In genomic region chr1:209755926-209756607, GRCh38 we compare ENCODE assay signal across 8 cellular contexts.
DNase-seq lines count a peak whose midpoint lies in the region; ATAC-seq and TF ChIP-seq lines count a peak whose summit lies in the region.

TRAF3IP3 (plus strand) TSS chr1:209756053; CDS start chr1:209760040, 3,987 bp downstream.

- peak within 1 kb of the TSS; percentile 84 for H2AFZ ChIP-seq in SU-DHL-6 (ENCODE audit: low read depth, low read length, severe bottlenecking)

- no peaks in the 10 kb centered on the region for H3K9me2 ChIP-seq in SU-DHL-6 (replicated peaks; ENCODE audit: insufficient read depth, low read length)

- H4K20me1 ChIP-seq in SU-DHL-6 (ENCODE audit: low read depth, low read length): no peaks in the 10 kb centered on the region

- H3K4me3 ChIP-seq in SU-DHL-6 (ENCODE audit: insufficient read depth, low read length, poor library complexity, severe bottlenecking) (peak within 1 kb of the TSS; percentile 62), skin epidermis (peak within 1 kb of the TSS; percentile 10 to 36 (median 25))

- no peaks in the 10 kb centered on the region for H3K36me3 ChIP-seq in SU-DHL-6 (ENCODE audit: low read length)

- no peak for TF ChIP-seq CTCF in SU-DHL-6 (IDR thresholded peaks at IDR 0.05; ENCODE audit: insufficient read depth, low read length, poor library complexity, severe bottlenecking)

- ATAC-seq in GM18858 (IDR thresholded peaks at IDR 0.05; ENCODE audit: unreplicated experiment) (peak; percentile 59), HG02970 (IDR thresholded peaks at IDR 0.05; ENCODE audit: low FRiP score, unreplicated experiment) (peak; percentile 65)

- H3K9me3 ChIP-seq in SU-DHL-6 (ENCODE audit: insufficient read depth, low read length): no peaks in the 10 kb centered on the region

- peak within 1 kb of the TSS; percentile 86 for H3K4me2 ChIP-seq in SU-DHL-6 (ENCODE audit: low read depth, low read length, poor library complexity, severe bottlenecking)

- no peaks in the 10 kb centered on the region for H3K27me3 ChIP-seq in SU-DHL-6 (ENCODE audit: low read length)

- H3F3A ChIP-seq in SU-DHL-6 (ENCODE audit: insufficient read depth): no peaks in the 10 kb centered on the region

- peaks cover 20% of the 10 kb centered on the region; the same call in 1 of the 2 replicates for H3K79me2 ChIP-seq in SU-DHL-6 (ENCODE audit: insufficient read depth, low read length)

- H3K9ac ChIP-seq in SU-DHL-6 (ENCODE audit: low read length): peak within 1 kb of the TSS; percentile 67

- DNase-seq in activated naive CD4-positive, alpha-beta T cell treated with anti-CD3 and anti-CD28 coated beads, Interleukin-2, amount 50 U/mL, for 16 hours: peak; percentile 70
- DNase-seq in HPDE6-E6E7 (ENCODE audit: extremely low spot score) (no peak), NCI-H510A (lab: John Stamatoyannopoulos, UW) (no peak), NCI-H1105 (lab: John Stamatoyannopoulos, UW) (no peak)

- H3K27ac ChIP-seq in SU-DHL-6 (ENCODE audit: low read depth, low read length) (peak within 1 kb of the TSS; percentile 81), skin epidermis (peak within 1 kb of the TSS in 20 of 21 experiments; percentile 21 to 96 (median 74))
